Comparison of ENCODE assay signal across 7 cellular contexts in genomic region chr6:28172006-28172405, GRCh38.
"Had no signal": no experiment of that assay in that cellular context is flagged by ENCODE, and none has a peak within 500 bp of the region (broad histone marks: within the 10 kb centered on the region; RNA-seq: fewer than 3 reads in every experiment).

No MANE protein-coding gene starts in this region.

- H3K9me3 ChIP-seq: HAP-1 had no signal

- H3K36me3 ChIP-seq: HAP-1 had no signal

- H3K4me3 ChIP-seq: HAP-1 had no signal

- DNase-seq: GOT3, H7, HFFc6, KBM-7 had no signal

- ATAC-seq: HCT116 had no signal

- FAIRE-seq: HTR-8/SVneo had no signal

- H3K4me1 ChIP-seq: HAP-1 had no signal
